Comparison of ENCODE assay signal across 10 cellular contexts in genomic region chr15:89399070-89399389, GRCh38.
A peak's percentile ranks its signal among the peaks of the same experiment; 100 is the strongest.
DNase-seq lines count a peak whose midpoint lies in the region; ATAC-seq and TF ChIP-seq lines count a peak whose summit lies in the region.
"Had no signal": no experiment of that assay in that cellular context is flagged by ENCODE, and none has a peak within 500 bp of the region (broad histone marks: within the 10 kb centered on the region; RNA-seq: fewer than 3 reads in every experiment).

No MANE protein-coding gene starts in this region.

- H3K27ac ChIP-seq in 22Rv1 (peak overlapping the region; percentile 44), DOHH2 (ENCODE audit: low read depth, low read length) (no peak overlapping the region), SJCRH30 (no peak overlapping the region), endodermal cell (ENCODE audit: low read depth, low read length) (peak overlapping the region; percentile 95), heart right ventricle (no peak overlapping the region)
- H3K27ac ChIP-seq: foreskin keratinocyte had no signal

- H3K9me3 ChIP-seq in DOHH2 (ENCODE audit: control insufficient read depth, insufficient read depth, low read length) = no peaks in the 10 kb centered on the region
- no peaks in the 10 kb centered on the region for H3K9me3 ChIP-seq in SJCRH30 (replicated peaks)
- H3K9me3 ChIP-seq in endodermal cell (ENCODE audit: control insufficient read depth, low read length) = no peaks in the 10 kb centered on the region
- H3K9me3 ChIP-seq in heart right ventricle = no peaks in the 10 kb centered on the region

- H3K27ac Mint-ChIP-seq in endodermal cell = no peak overlapping the region

- H4K20me1 ChIP-seq in DOHH2 (ENCODE audit: control insufficient read depth, insufficient read depth, low read depth, low read length) = no peaks in the 10 kb centered on the region

- no peaks in the 10 kb centered on the region for H3K9me2 ChIP-seq in DOHH2 (replicated peaks; ENCODE audit: control insufficient read depth, low read length)

- H3K4me3 Mint-ChIP-seq in endodermal cell = peak overlapping the region; percentile 42

- H3K36me3 ChIP-seq in DOHH2 (ENCODE audit: control insufficient read depth, low read length) (no peaks in the 10 kb centered on the region), SJCRH30 (no peaks in the 10 kb centered on the region), endodermal cell (ENCODE audit: control insufficient read depth, insufficient read depth, low read length) (no peaks in the 10 kb centered on the region), heart right ventricle (no peaks in the 10 kb centered on the region)

- intact Hi-C loops in heart right ventricle (cut with DNase I) = no loop called here

- 0 to 14% methylated on average over 1 to 5 of the region's 7 CpGs for WGBS in endodermal cell (ENCODE audit: insufficient coverage in 1 of 2, insufficient read length in 1 of 2), 2 experiments
- WGBS in heart right ventricle, 2 donors = 3 to 8% methylated on average over 7 of the region's 7 CpGs

- H3K4me1 ChIP-seq in DOHH2 (ENCODE audit: control insufficient read depth, low read length) = peaks cover 14% of the 10 kb centered on the region; the same call in 1 of the 2 replicates
- H3K4me1 ChIP-seq in SJCRH30 = no peaks in the 10 kb centered on the region
- peaks cover 6% of the 10 kb centered on the region for H3K4me1 ChIP-seq in endodermal cell (ENCODE audit: control insufficient read depth, insufficient read depth, low read length)
- H3K4me1 ChIP-seq in heart right ventricle = peaks cover 5 to 40% (median 15%) of the 10 kb centered on the region in 9 donors
- H3K4me1 ChIP-seq: foreskin keratinocyte had no signal

- TF ChIP-seq CTCF in 22Rv1 (IDR thresholded peaks at IDR 0.05) (no peak), DOHH2 (IDR thresholded peaks at IDR 0.05; ENCODE audit: low read depth, low read length, poor library complexity, severe bottlenecking) (no peak), endodermal cell (conservative IDR thresholded peaks at IDR 0.05) (no peak), heart right ventricle (IDR thresholded peaks at IDR 0.05) (no peak)

- DNase-seq in SJCRH30 = no peak
- no peak for DNase-seq in endodermal cell
- DNase-seq in HT-29 (ENCODE audit: low spot score) = no peak
- no peak for DNase-seq in amygdala (lab: John Stamatoyannopoulos, UW)
- DNase-seq in heart right ventricle = no peak
- DNase-seq: foreskin keratinocyte, HCEC 1CT had no signal

- H3K4me3 ChIP-seq in DOHH2 (ENCODE audit: low read length) = peak overlapping the region; percentile 58
- peak overlapping the region; percentile 50 for H3K4me3 ChIP-seq in SJCRH30
- no peak overlapping the region for H3K4me3 ChIP-seq in endodermal cell (ENCODE audit: low read length)
- H3K4me3 ChIP-seq in heart right ventricle = peak overlapping the region in 5 of 10 donors; percentile 26 to 52 (median 46)

- H3K27me3 Mint-ChIP-seq in endodermal cell (ENCODE audit: insufficient read depth) = peaks cover 98% of the 10 kb centered on the region

- H3K4me2 ChIP-seq in DOHH2 (ENCODE audit: low read length) = peak overlapping the region; percentile 63

- ATAC-seq in GM21390 (IDR thresholded peaks at IDR 0.05; ENCODE audit: unreplicated experiment) = no peak
- no peak for ATAC-seq in heart right ventricle

- no peaks in the 10 kb centered on the region for H3F3A ChIP-seq in DOHH2 (ENCODE audit: control insufficient read depth, insufficient read depth)

- no peaks in the 10 kb centered on the region for H3K36me3 Mint-ChIP-seq in endodermal cell (ENCODE audit: low read depth)

- no peaks in the 10 kb centered on the region for H3K79me2 ChIP-seq in DOHH2 (ENCODE audit: control insufficient read depth, low read length)

- H3K4me1 Mint-ChIP-seq in endodermal cell = peaks cover 28% of the 10 kb centered on the region

- no peak overlapping the region for H3K9ac ChIP-seq in endodermal cell (ENCODE audit: extremely low read depth, low read length, poor library complexity, severe bottlenecking)

- H3K9me3 Mint-ChIP-seq in endodermal cell = no peaks in the 10 kb centered on the region

- H3K27me3 ChIP-seq in DOHH2 (ENCODE audit: control insufficient read depth, low read length) (peaks cover 55% of the 10 kb centered on the region), SJCRH30 (peaks cover 14% of the 10 kb centered on the region), endodermal cell (ENCODE audit: control insufficient read depth, insufficient read depth, low read length, poor library complexity, severe bottlenecking) (peaks cover 100% of the 10 kb centered on the region), heart right ventricle (peaks cover 28 to 100% (median 98%) of the 10 kb centered on the region in 7 donors)

Comparison
In these comparisons a context has a peak if more than half of its experiments do, and no peak if none do; other contexts are left out.
1. H3K27ac ChIP-seq: peak in 22Rv1 (single experiment) and endodermal cell (single experiment); none in DOHH2 (single experiment), SJCRH30 (single experiment) and heart right ventricle (0 of 10).